Comparison of ENCODE assay signal across 8 cellular contexts in genomic region chr2:219253753-219254589, GRCh38.
DNase-seq lines count a peak whose midpoint lies in the region; ATAC-seq and TF ChIP-seq lines count a peak whose summit lies in the region.

TSS of gene TUBA4A (minus strand) at chr2:219253918. CDS start at chr2:219253858, 60 bp downstream.

- peak; percentile 22 for ATAC-seq in HG03060 (IDR thresholded peaks at IDR 0.05; ENCODE audit: low read depth, unreplicated experiment)
- peak; percentile 68 for ATAC-seq in central memory CD8-positive, alpha-beta T cell (replicated peaks; ENCODE audit: extremely low read depth, poor library complexity, severe bottlenecking)

- H3K4me1 Mint-ChIP-seq in central memory CD8-positive, alpha-beta T cell = peaks cover 45% of the 10 kb centered on the region

- TF ChIP-seq POLR2A in GM18526 (IDR thresholded peaks at IDR 0.05; ENCODE audit: extremely low read depth, insufficient read length) = peak; percentile 100

- H3K27me3 Mint-ChIP-seq in central memory CD8-positive, alpha-beta T cell = no peaks in the 10 kb centered on the region

- no peaks in the 10 kb centered on the region for H3K9me3 Mint-ChIP-seq in central memory CD8-positive, alpha-beta T cell

- DNase-seq in 8988T = peak; percentile 92
- peak; percentile 59 for DNase-seq in NCI-H345 treated with DMSO at 0.1 percent for 48 hours (lab: John Stamatoyannopoulos, UW; ENCODE audit: unreplicated experiment)
- DNase-seq in activated CD4-positive, CD25-positive, alpha-beta regulatory T cell treated with anti-CD3 and anti-CD28 coated beads, Interleukin-2, amount 50 U/mL, for 72 hours = peak; percentile 89
- DNase-seq in central memory CD8-positive, alpha-beta T cell (ENCODE audit: low spot score in 2 of 2) = peak; percentile 81 to 82
- peak; percentile 75 for DNase-seq in kidney glomerular epithelial cell (lab: John Stamatoyannopoulos, UW)
- peak; percentile 80 to 86 for DNase-seq in stimulated activated CD4-positive, alpha-beta T cell treated with anti-CD3 and anti-CD28 coated beads, Interleukin-15, amount 100 ng/mL, for 48 hours (ENCODE audit: low read depth in 2 of 2)

- peak within 1 kb of the TSS; percentile 78 for H3K4me3 Mint-ChIP-seq in central memory CD8-positive, alpha-beta T cell

- peaks cover 54% of the 10 kb centered on the region for H3K36me3 Mint-ChIP-seq in central memory CD8-positive, alpha-beta T cell (ENCODE audit: insufficient read depth)

- peak within 1 kb of the TSS; percentile 91 for H3K27ac Mint-ChIP-seq in central memory CD8-positive, alpha-beta T cell (ENCODE audit: low read depth)

Comparison
In these comparisons a context has a peak if more than half of its experiments do, and no peak if none do; other contexts are left out.
1. Peak in every context shown above with its lines: DNase-seq and ATAC-seq.